ENCODE assay signal across 1 cellular context in the genomic region with DNA sequence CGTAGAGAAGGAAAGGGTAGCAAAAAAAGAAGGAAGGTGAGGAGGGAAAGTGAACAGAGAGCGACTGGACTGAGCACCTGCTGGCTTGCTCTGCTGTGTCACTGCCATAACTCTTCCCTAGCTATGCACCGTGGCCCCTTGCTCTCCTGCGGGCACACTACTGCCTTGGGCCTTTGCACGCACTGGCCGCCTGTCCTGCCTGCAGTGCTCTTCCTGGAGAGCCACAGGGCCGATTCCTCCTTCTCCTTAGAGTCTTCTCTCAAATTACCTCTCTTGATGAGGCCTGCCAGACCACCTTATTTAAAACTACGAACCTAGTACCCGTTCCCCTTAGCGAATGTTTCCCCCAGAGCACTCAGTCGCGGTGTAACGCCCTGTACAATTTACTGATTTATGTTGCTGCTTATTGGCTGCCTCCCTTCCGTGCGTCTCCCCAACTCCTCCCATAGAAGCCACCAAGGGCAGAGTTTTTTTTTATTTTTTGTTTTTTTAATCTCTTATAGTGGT.
TF ChIP-seq lines count a peak whose summit lies in the region.

No MANE protein-coding gene starts in this region.

TF ChIP-seq in GM12878, 131 proteins besides CTCF, POLR2A, EP300 and RAD21 (continued from another document):
- TF ChIP-seq, protein P1, sequence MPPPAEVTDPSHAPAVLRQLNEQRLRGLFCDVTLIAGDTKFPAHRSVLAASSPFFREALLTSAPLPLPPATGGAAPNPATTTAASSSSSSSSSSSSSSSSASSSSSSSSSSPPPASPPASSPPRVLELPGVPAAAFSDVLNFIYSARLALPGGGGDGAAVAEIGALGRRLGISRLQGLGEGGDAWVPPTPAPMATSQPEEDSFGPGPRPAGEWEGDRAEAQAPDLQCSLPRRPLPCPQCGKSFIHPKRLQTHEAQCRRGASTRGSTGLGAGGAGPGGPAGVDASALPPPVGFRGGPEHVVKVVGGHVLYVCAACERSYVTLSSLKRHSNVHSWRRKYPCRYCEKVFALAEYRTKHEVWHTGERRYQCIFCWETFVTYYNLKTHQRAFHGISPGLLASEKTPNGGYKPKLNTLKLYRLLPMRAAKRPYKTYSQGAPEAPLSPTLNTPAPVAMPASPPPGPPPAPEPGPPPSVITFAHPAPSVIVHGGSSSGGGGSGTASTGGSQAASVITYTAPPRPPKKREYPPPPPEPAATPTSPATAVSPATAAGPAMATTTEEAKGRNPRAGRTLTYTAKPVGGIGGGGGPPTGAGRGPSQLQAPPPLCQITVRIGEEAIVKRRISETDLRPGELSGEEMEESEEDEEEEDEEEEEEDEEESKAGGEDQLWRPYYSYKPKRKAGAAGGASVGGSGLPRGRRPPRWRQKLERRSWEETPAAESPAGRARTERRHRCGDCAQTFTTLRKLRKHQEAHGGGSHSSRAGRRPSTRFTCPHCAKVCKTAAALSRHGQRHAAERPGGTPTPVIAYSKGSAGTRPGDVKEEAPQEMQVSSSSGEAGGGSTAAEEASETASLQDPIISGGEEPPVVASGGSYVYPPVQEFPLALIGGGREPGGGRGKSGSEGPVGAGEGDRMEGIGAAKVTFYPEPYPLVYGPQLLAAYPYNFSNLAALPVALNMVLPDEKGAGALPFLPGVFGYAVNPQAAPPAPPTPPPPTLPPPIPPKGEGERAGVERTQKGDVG (CRISPR knock-in tag; IDR thresholded peaks at IDR 0.05) = no peak
- TF ChIP-seq, protein P2, sequence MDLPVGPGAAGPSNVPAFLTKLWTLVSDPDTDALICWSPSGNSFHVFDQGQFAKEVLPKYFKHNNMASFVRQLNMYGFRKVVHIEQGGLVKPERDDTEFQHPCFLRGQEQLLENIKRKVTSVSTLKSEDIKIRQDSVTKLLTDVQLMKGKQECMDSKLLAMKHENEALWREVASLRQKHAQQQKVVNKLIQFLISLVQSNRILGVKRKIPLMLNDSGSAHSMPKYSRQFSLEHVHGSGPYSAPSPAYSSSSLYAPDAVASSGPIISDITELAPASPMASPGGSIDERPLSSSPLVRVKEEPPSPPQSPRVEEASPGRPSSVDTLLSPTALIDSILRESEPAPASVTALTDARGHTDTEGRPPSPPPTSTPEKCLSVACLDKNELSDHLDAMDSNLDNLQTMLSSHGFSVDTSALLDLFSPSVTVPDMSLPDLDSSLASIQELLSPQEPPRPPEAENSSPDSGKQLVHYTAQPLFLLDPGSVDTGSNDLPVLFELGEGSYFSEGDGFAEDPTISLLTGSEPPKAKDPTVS (IDR thresholded peaks at IDR 0.05; ENCODE audit: low read depth, low read length) = no peak
